ENCODE assay signal across 1 cellular context in genomic region chr22:28908810-28909209, GRCh38.
TF ChIP-seq lines count a peak whose summit lies in the region.

No MANE protein-coding gene starts in this region.

TF ChIP-seq in HepG2, 621 proteins besides CTCF, POLR2A, EP300 and RAD21:
- TF ChIP-seq, protein P1, sequence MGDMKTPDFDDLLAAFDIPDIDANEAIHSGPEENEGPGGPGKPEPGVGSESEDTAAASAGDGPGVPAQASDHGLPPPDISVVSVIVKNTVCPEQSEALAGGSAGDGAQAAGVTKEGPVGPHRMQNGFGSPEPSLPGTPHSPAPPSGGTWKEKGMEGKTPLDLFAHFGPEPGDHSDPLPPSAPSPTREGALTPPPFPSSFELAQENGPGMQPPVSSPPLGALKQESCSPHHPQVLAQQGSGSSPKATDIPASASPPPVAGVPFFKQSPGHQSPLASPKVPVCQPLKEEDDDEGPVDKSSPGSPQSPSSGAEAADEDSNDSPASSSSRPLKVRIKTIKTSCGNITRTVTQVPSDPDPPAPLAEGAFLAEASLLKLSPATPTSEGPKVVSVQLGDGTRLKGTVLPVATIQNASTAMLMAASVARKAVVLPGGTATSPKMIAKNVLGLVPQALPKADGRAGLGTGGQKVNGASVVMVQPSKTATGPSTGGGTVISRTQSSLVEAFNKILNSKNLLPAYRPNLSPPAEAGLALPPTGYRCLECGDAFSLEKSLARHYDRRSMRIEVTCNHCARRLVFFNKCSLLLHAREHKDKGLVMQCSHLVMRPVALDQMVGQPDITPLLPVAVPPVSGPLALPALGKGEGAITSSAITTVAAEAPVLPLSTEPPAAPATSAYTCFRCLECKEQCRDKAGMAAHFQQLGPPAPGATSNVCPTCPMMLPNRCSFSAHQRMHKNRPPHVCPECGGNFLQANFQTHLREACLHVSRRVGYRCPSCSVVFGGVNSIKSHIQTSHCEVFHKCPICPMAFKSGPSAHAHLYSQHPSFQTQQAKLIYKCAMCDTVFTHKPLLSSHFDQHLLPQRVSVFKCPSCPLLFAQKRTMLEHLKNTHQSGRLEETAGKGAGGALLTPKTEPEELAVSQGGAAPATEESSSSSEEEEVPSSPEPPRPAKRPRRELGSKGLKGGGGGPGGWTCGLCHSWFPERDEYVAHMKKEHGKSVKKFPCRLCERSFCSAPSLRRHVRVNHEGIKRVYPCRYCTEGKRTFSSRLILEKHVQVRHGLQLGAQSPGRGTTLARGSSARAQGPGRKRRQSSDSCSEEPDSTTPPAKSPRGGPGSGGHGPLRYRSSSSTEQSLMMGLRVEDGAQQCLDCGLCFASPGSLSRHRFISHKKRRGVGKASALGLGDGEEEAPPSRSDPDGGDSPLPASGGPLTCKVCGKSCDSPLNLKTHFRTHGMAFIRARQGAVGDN (CRISPR knock-in tag; IDR thresholded peaks at IDR 0.05), result 0 out of 2 replicates have a peak, but pooled peaks have one; percentile 15
